Comparison of ENCODE assay signal across 1 cellular context in genomic region chr14:103361868-103362267, GRCh38.
A peak's percentile ranks its signal among the peaks of the same experiment; 100 is the strongest.
TF ChIP-seq lines count a peak whose summit lies in the region.

No MANE protein-coding gene starts in this region.

TF ChIP-seq in H1, 55 proteins besides CTCF, POLR2A, EP300 and RAD21:
- TF ChIP-seq HDAC2 (IDR thresholded peaks at IDR 0.05; ENCODE audit: borderline replicate concordance in 1 of 2, low read depth in 2 of 2, low read length in 2 of 2), result no peak
- peak; percentile 63; the same call in 1 of the 2 replicates for TF ChIP-seq CEBPB (IDR thresholded peaks at IDR 0.05; ENCODE audit: low read depth, low read length)
TF ChIP-seq in H1: peak in this region for 1.
